ENCODE assay signal across 25 cellular contexts in genomic region chr9:104286792-104287191, GRCh38.
DNase-seq lines count a peak whose midpoint lies in the region; ATAC-seq and TF ChIP-seq lines count a peak whose summit lies in the region.
"Had no signal": no experiment of that assay in that cellular context is flagged by ENCODE, and none has a peak within 500 bp of the region (broad histone marks: within the 10 kb centered on the region; RNA-seq: fewer than 3 reads in every experiment).

No MANE protein-coding gene starts in this region.

- peak overlapping the region; percentile 15 for H3K27ac ChIP-seq in brain microvascular endothelial cell
- H3K27ac ChIP-seq: BLaER1, suprapubic skin, uterus had no signal

- ATAC-seq in GM21737 (IDR thresholded peaks at IDR 0.05; ENCODE audit: unreplicated experiment), result no peak
- ATAC-seq: activated CD8-positive, alpha-beta memory T cell treated with anti-CD3 and anti-CD28 coated beads, Interleukin-2, amount 10 ng/mL, durations not matched to agents 7 days and 5 days; activated T-cell treated with anti-CD3 and anti-CD28 coated beads, Interleukin-2, amount 50 U/mL, for 72 hours had no signal

- DNase-seq in ELR (ENCODE audit: low read depth) (peak; percentile 16), NCI-H226 (peak; percentile 82), brain microvascular endothelial cell (no peak), iris pigment epithelial cell (ENCODE audit: low read depth) (peak; percentile 46), GOT3 (lab: John Stamatoyannopoulos, UW) (no peak), D341Med (ENCODE audit: low spot score) (no peak), KG1 (lab: John Stamatoyannopoulos, UW) (no peak)
- DNase-seq: activated CD4-positive, alpha-beta T cell treated with anti-CD3 and anti-CD28 coated beads, Interleukin-2, amount 10 ng/mL, durations not matched to agents 7 days and 5 days; activated CD8-positive, alpha-beta memory T cell treated with anti-CD3 and anti-CD28 coated beads, Interleukin-2, amount 10 ng/mL, durations not matched to agents 7 days and 5 days; activated naive CD4-positive, alpha-beta T cell treated with Interleukin-2 at 50 U/mL for 16 hours; activated T-cell treated with anti-CD3 and anti-CD28 coated beads, Interleukin-2, amount 50 U/mL, for 72 hours; amniotic stem cell; dermis blood vessel endothelial cell; DMS79; head of caudate nucleus; left cardiac atrium; MM.1S; NCI-H1417 treated with DMSO at 0.1 percent for 48 hours; NCI-H2171; nucleus accumbens; stimulated activated CD4-positive, alpha-beta T cell treated with anti-CD3 and anti-CD28 coated beads, Interleukin-2, amount 100 ng/mL, for 24 hours; uterus had no signal

- TF ChIP-seq CTCF in brain microvascular endothelial cell (IDR thresholded peaks at IDR 0.05; ENCODE audit: low read depth, low read length, missing control alignments), result no peak

- no peaks in the 10 kb centered on the region for H3K36me3 ChIP-seq in brain microvascular endothelial cell (replicated peaks)
- H3K36me3 ChIP-seq: BLaER1, suprapubic skin, uterus had no signal

- in situ Hi-C loops in brain microvascular endothelial cell (cut with HindIII; ENCODE audit: low pct_ligation_motif_present, low sequenced_read_pairs), result no loop called here

- no peak overlapping the region for H3K4me3 ChIP-seq in brain microvascular endothelial cell (ENCODE audit: low read depth, low read length)
- H3K4me3 ChIP-seq: BLaER1, suprapubic skin, uterus had no signal

- H3K27me3 ChIP-seq in brain microvascular endothelial cell (replicated peaks), result no peaks in the 10 kb centered on the region
- H3K27me3 ChIP-seq: BLaER1, suprapubic skin, uterus had no signal

Comparison
In these comparisons a context has a peak if more than half of its experiments do, and no peak if none do; other contexts are left out.
1. DNase-seq: peak in ELR (single experiment), NCI-H226 (single experiment) and iris pigment epithelial cell (single experiment); none in brain microvascular endothelial cell (single experiment), GOT3 (single experiment), D341Med (single experiment) and KG1 (single experiment).